In the genomic region with DNA sequence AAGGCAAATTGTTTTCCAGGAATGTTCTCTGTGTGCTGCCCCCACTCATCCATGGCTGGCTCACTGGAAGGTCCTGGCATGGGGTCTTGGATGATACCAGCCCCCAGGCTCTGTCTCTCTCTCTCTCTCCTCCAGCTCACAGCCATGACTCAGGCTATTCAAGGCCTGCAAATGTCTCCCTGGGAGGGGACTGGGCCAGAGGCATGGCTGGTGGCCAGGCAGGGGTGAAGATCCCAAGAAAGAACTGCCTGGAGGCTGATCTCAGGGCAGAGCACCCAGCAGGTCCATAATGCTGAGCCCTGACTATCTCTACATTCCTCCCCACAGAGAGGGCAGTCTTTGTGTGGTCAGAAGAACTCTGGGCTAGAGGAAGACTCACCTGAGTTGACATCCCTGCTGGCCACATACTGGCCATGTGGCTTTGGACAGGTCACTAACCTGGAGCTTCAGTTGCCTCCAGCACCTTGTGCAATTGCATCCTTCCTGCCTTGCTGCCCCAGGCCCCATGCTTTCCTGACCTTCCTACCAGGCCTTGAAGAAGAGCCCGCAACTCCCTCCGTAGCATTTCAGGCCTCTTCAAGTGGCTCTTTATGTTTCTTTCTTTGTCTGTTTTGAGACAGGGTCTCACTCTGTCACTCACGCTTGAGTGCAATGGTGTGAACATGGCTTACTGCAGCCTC, we compare ENCODE assay signal across 8 cellular contexts.
DNase-seq lines count a peak whose midpoint lies in the region; FAIRE-seq and TF ChIP-seq lines count a peak whose summit lies in the region.
"Had no signal": no experiment of that assay in that cellular context is flagged by ENCODE, and none has a peak within 500 bp of the region (broad histone marks: within the 10 kb centered on the region; RNA-seq: fewer than 3 reads in every experiment).

No MANE protein-coding gene starts in this region.

- TF ChIP-seq POLR2A in uterus (IDR thresholded peaks at IDR 0.05) = no peak

- WGBS in endodermal cell (ENCODE audit: insufficient coverage in 1 of 2, insufficient read length in 1 of 2), 2 experiments = 89 to 100% methylated on average over 3 of the region's 3 CpGs
- 96 to 100% (median 97%) methylated on average over 3 of the region's 3 CpGs for WGBS in small intestine, 3 donors

- H3K4me1 Mint-ChIP-seq in endodermal cell = peaks cover 3% of the 10 kb centered on the region

- no TSS peak for BruUV-seq in PC-9 (replicated peaks; lab: Mats Ljungman, UMichigan)

- H3K27me3 ChIP-seq in PC-9 (ENCODE audit: insufficient read depth, low read depth) (no peaks in the 10 kb centered on the region), endodermal cell (ENCODE audit: control insufficient read depth, insufficient read depth, low read length, poor library complexity, severe bottlenecking) (no peaks in the 10 kb centered on the region), mucosa of rectum (ENCODE audit: control insufficient read depth in 2 of 2, insufficient read depth in 2 of 2, low read length in 2 of 2) (no peaks in the 10 kb centered on the region), uterus (no peaks in the 10 kb centered on the region), small intestine (ENCODE audit: control insufficient read depth in 2 of 2, insufficient read depth in 2 of 2, low read length in 2 of 2) (no peaks in the 10 kb centered on the region)

- no peak overlapping the region for H3K27ac Mint-ChIP-seq in endodermal cell

- no peaks in the 10 kb centered on the region for H3K9me3 Mint-ChIP-seq in endodermal cell

- no peaks in the 10 kb centered on the region for H3K36me3 Mint-ChIP-seq in endodermal cell (ENCODE audit: low read depth)

- no peaks in the 10 kb centered on the region for H3K27me3 Mint-ChIP-seq in endodermal cell (ENCODE audit: insufficient read depth)

- H3K4me3 Mint-ChIP-seq in endodermal cell = no peak overlapping the region

- H3F3A ChIP-seq in PC-9 (ENCODE audit: insufficient read depth, low read depth) = peaks cover 48% of the 10 kb centered on the region

- TF ChIP-seq CTCF in PC-9 (conservative IDR thresholded peaks at IDR 0.05) = no peak
- no peak for TF ChIP-seq CTCF in endodermal cell (conservative IDR thresholded peaks at IDR 0.05)
- TF ChIP-seq CTCF in uterus (IDR thresholded peaks at IDR 0.05) = no peak

- H3K27ac ChIP-seq in PC-9 (peak overlapping the region; percentile 93), endodermal cell (ENCODE audit: low read depth, low read length) (no peak overlapping the region), mucosa of rectum (ENCODE audit: low read depth in 2 of 2, low read length in 2 of 2) (peak overlapping the region; percentile 62 to 70), uterus (peak overlapping the region; percentile 82 to 83), small intestine (ENCODE audit: low read depth in 1 of 2, low read length in 1 of 2) (peak overlapping the region in 1 of 2 donors; percentile 77)

- H2AFZ ChIP-seq in PC-9 = no peak overlapping the region

- peak overlapping the region; percentile 92 for H3K4me2 ChIP-seq in PC-9

- H3K4me1 ChIP-seq in PC-9 (replicated peaks; ENCODE audit: insufficient read depth) = peaks cover 62% of the 10 kb centered on the region
- H3K4me1 ChIP-seq in endodermal cell (ENCODE audit: control insufficient read depth, insufficient read depth, low read length) = no peaks in the 10 kb centered on the region
- H3K4me1 ChIP-seq in mucosa of rectum (ENCODE audit: control insufficient read depth in 2 of 2, insufficient read depth in 2 of 2, low read length in 2 of 2) = peaks cover 0 to 17% of the 10 kb centered on the region in 2 donors
- peaks cover 18 to 32% of the 10 kb centered on the region in 2 donors for H3K4me1 ChIP-seq in uterus
- H3K4me1 ChIP-seq in small intestine (ENCODE audit: control insufficient read depth in 2 of 2, insufficient read depth in 1 of 2, low read depth in 1 of 2, low read length in 1 of 2) = peaks cover 2 to 12% of the 10 kb centered on the region in 2 donors

- peaks cover 46% of the 10 kb centered on the region for H3K79me2 ChIP-seq in PC-9 (ENCODE audit: low read depth)

- intact Hi-C loops in PC-9 (cut with micrococcal nuclease; ENCODE audit: unreplicated experiment) = loop anchor here (1.0 to 2.0 kb wide), 5 partner anchors 10 to 105 kb away; no protein-coding TSS in a partner anchor
- intact Hi-C loops in uterus (cut with DNase I; ENCODE audit: low total_unique reads) = no loop called here

- no peaks in the 10 kb centered on the region for H4K20me1 ChIP-seq in PC-9 (ENCODE audit: insufficient read depth)

- FAIRE-seq in small intestine (lab: Jason Lieb, UNC) = no peak

- H3K9ac ChIP-seq in endodermal cell (ENCODE audit: extremely low read depth, low read length, poor library complexity, severe bottlenecking) = no peak overlapping the region
- no peak overlapping the region for H3K9ac ChIP-seq in mucosa of rectum (ENCODE audit: low read depth in 1 of 2, low read length in 2 of 2)

- H3K9me3 ChIP-seq in PC-9 (ENCODE audit: insufficient read depth, low read depth) = no peaks in the 10 kb centered on the region
- no peaks in the 10 kb centered on the region for H3K9me3 ChIP-seq in endodermal cell (ENCODE audit: control insufficient read depth, low read length)
- no peaks in the 10 kb centered on the region for H3K9me3 ChIP-seq in mucosa of rectum (ENCODE audit: control insufficient read depth in 2 of 2, low read length in 2 of 2)
- no peaks in the 10 kb centered on the region for H3K9me3 ChIP-seq in uterus
- H3K9me3 ChIP-seq in small intestine (ENCODE audit: control insufficient read depth, low read depth) = no peaks in the 10 kb centered on the region

- CTCF ChIA-PET in PC-9 (lab: Charles Lee) = interaction anchor here (0.7 kb wide), 1 partner anchor 104 kb away, joined by 3 read pairs; no protein-coding TSS in a partner anchor

- peak overlapping the region; percentile 55; the same call in 1 of the 2 replicates for H3K4me3 ChIP-seq in PC-9
- H3K4me3 ChIP-seq in endodermal cell (ENCODE audit: low read length) = no peak overlapping the region
- H3K4me3 ChIP-seq in mucosa of rectum (ENCODE audit: low read length in 2 of 2) = no peak overlapping the region
- H3K4me3 ChIP-seq in uterus = no peak overlapping the region
- H3K4me3 ChIP-seq in small intestine (ENCODE audit: low read depth in 1 of 2, low read length in 2 of 2) = no peak overlapping the region

- peak; percentile 72 to 83 for DNase-seq in PC-9
- DNase-seq in endodermal cell = peak; percentile 39
- peak; percentile 56 to 66 for DNase-seq in uterus
- DNase-seq in small intestine = no peak
- DNase-seq in RKO (ENCODE audit: low spot score) = no peak
- DNase-seq in midbrain (lab: John Stamatoyannopoulos, UW) = no peak
- DNase-seq: activated effector memory CD4-positive, alpha-beta T cell treated with anti-CD3 and anti-CD28 coated beads, Interleukin-2, amount 50 U/mL, for 16 hours had no signal

- 0 out of 2 replicates have a peak, but pooled peaks cover 4% of the 10 kb centered on the region for H3K36me3 ChIP-seq in PC-9 (ENCODE audit: low read depth)
- H3K36me3 ChIP-seq in endodermal cell (ENCODE audit: control insufficient read depth, insufficient read depth, low read length) = no peaks in the 10 kb centered on the region
- no peaks in the 10 kb centered on the region for H3K36me3 ChIP-seq in mucosa of rectum (ENCODE audit: control insufficient read depth in 2 of 2, insufficient read depth in 2 of 2, low read length in 2 of 2)
- no peaks in the 10 kb centered on the region for H3K36me3 ChIP-seq in uterus
- H3K36me3 ChIP-seq in small intestine (ENCODE audit: control insufficient read depth in 2 of 2, insufficient read depth in 2 of 2, low read length in 2 of 2) = no peaks in the 10 kb centered on the region

- no peaks in the 10 kb centered on the region for H3K9me2 ChIP-seq in PC-9 (ENCODE audit: insufficient read depth)

- POLR2A ChIA-PET in PC-9 (lab: Charles Lee; ENCODE audit: unreplicated experiment) = interaction anchor here (0.8 kb wide), 1 partner anchor 30 kb away, joined by 6 read pairs; no protein-coding TSS in a partner anchor

Comparison
In these comparisons a context has a peak if more than half of its experiments do, and no peak if none do; other contexts are left out.
1. DNase-seq: peak in PC-9 (2 of 2), endodermal cell (single experiment) and uterus (2 of 2); none in small intestine (single experiment), RKO (single experiment) and midbrain (single experiment).